16 cellular contexts compared by ENCODE assay signal in the genomic region with DNA sequence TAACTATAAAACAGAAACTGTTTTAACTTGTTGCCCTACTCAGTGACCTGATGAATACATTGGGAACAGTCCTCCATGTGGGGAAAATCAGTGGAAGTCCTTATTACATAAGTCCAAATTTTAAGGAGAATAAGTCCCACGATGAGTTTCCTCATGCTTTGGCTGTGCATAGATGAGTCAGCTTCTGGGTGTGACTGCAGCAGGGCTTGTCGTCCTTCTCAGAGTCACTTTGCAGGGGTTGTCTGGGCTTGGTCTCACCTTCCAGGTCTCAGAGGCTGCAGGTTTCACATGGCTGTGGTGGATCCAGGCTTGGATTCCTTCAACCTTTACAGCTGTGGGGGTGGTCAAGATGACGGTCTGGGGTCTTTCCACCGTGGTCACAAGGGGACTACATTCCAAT.
DNase-seq lines count a peak whose midpoint lies in the region; ATAC-seq, FAIRE-seq and TF ChIP-seq lines count a peak whose summit lies in the region.
"Had no signal": no experiment of that assay in that cellular context is flagged by ENCODE, and none has a peak within 500 bp of the region (broad histone marks: within the 10 kb centered on the region; RNA-seq: fewer than 3 reads in every experiment).

No MANE protein-coding gene starts in this region.

- TF ChIP-seq RAD21 in liver (IDR thresholded peaks at IDR 0.05) = no peak

- intact Hi-C loops in right lobe of liver (cut with DNase I) = no loop called here
- intact Hi-C loops in testis (cut with DNase I; ENCODE audit: low total_unique reads) = no loop called here

- no peak for DNase-seq in right lobe of liver
- DNase-seq in testis = no peak
- no peak for DNase-seq in urothelium cell line (ENCODE audit: low spot score)
- no peak for DNase-seq in right atrium auricular region (ENCODE audit: low spot score)
- no peak for DNase-seq in GM23338 (ENCODE audit: low spot score)
- DNase-seq: ACHN; C1 segment of cervical spinal cord; CD4-positive, alpha-beta T cell; DMS79; GOT3; H9; IMR-90 had no signal

- no peak overlapping the region for H3K4me3 Mint-ChIP-seq in GM23338
- H3K4me3 Mint-ChIP-seq: CD4-positive, alpha-beta T cell; H9 had no signal

- H3K9me2 ChIP-seq in GM23338 (ENCODE audit: insufficient read depth) = no peaks in the 10 kb centered on the region

- H3K27ac ChIP-seq in liver (ENCODE audit: low read depth in 1 of 2, low read length in 2 of 2) (no peak overlapping the region), right lobe of liver (no peak overlapping the region), testis (peak overlapping the region; percentile 51 to 74), right atrium auricular region (no peak overlapping the region), GM23338 (ENCODE audit: low read depth) (no peak overlapping the region)

- ATAC-seq in right lobe of liver (no peak), esophagus mucosa (peak; percentile 88), GM23338 (no peak)
- ATAC-seq: GM12878 had no signal

- peaks cover 9% of the 10 kb centered on the region for H3K27me3 Mint-ChIP-seq in GM23338 (ENCODE audit: insufficient read depth, low read depth, poor library complexity)
- H3K27me3 Mint-ChIP-seq: CD4-positive, alpha-beta T cell had no signal

- no peak for TF ChIP-seq CTCF in liver (IDR thresholded peaks at IDR 0.05; ENCODE audit: low read depth, low read length, missing input control)
- TF ChIP-seq CTCF in right lobe of liver (IDR thresholded peaks at IDR 0.05) = no peak
- TF ChIP-seq CTCF in testis (IDR thresholded peaks at IDR 0.05) = no peak
- TF ChIP-seq CTCF in right atrium auricular region (IDR thresholded peaks at IDR 0.05) = no peak
- TF ChIP-seq CTCF in GM23338 (conservative IDR thresholded peaks at IDR 0.05; ENCODE audit: low read depth in 2 of 2) = no peak

- H4K20me1 ChIP-seq in GM23338 (replicated peaks; ENCODE audit: insufficient read depth) = no peaks in the 10 kb centered on the region

- WGBS in liver = 98% methylated on average over 4 of the region's 4 CpGs
- 100% methylated on average over 1 of the region's 4 CpGs for WGBS in right lobe of liver (ENCODE audit: insufficient coverage, low coverage, low lambda C conversion rate, missing lambda C conversion rate)
- 82 to 91% methylated on average over 4 of the region's 4 CpGs for WGBS in testis, 2 donors

- H3K36me3 ChIP-seq in liver (ENCODE audit: control insufficient read depth in 4 of 4, insufficient read depth in 3 of 4, low read depth in 1 of 4, low read length in 3 of 4) (peaks cover 6 to 34% (median 21%) of the 10 kb centered on the region in 4 donors), right lobe of liver (peaks cover 0 to 3% (median 0%) of the 10 kb centered on the region in 4 donors), testis (ENCODE audit: low read depth, missing control alignments) (peaks cover 4% of the 10 kb centered on the region), right atrium auricular region (peaks cover 17% of the 10 kb centered on the region), GM23338 (ENCODE audit: insufficient read depth) (peaks cover 12% of the 10 kb centered on the region; the same call in 1 of the 2 replicates)

- H3K36me3 Mint-ChIP-seq in GM23338 (ENCODE audit: low read depth) = peaks cover 77% of the 10 kb centered on the region

- H3K4me1 ChIP-seq in liver (ENCODE audit: control insufficient read depth in 4 of 4, insufficient read depth in 4 of 4, low read length in 3 of 4) = no peaks in the 10 kb centered on the region
- H3K4me1 ChIP-seq in right lobe of liver = no peaks in the 10 kb centered on the region
- H3K4me1 ChIP-seq in testis = peaks cover 9% of the 10 kb centered on the region
- peaks cover 0 to 2% of the 10 kb centered on the region in 2 donors for H3K4me1 ChIP-seq in right atrium auricular region
- H3K4me1 ChIP-seq in GM23338 (ENCODE audit: insufficient read depth) = no peaks in the 10 kb centered on the region

- peaks cover 79% of the 10 kb centered on the region for H3K9me3 Mint-ChIP-seq in GM23338

- FAIRE-seq in urothelium cell line (lab: Jason Lieb, UNC) = no peak
- FAIRE-seq: GM18507 had no signal

- H3K27ac Mint-ChIP-seq in GM23338 = no peak overlapping the region
- H3K27ac Mint-ChIP-seq: CD4-positive, alpha-beta T cell; H9 had no signal

- H3K9ac ChIP-seq in liver (ENCODE audit: low read depth in 1 of 2, low read length in 2 of 2) = no peak overlapping the region

- no peak overlapping the region for H2AFZ ChIP-seq in GM23338

- no peaks in the 10 kb centered on the region for H3K4me1 Mint-ChIP-seq in GM23338
- H3K4me1 Mint-ChIP-seq: H9 had no signal

- peaks cover 16 to 32% (median 26%) of the 10 kb centered on the region in 4 donors for H3K9me3 ChIP-seq in liver (ENCODE audit: control insufficient read depth in 4 of 4, low read length in 3 of 4)
- H3K9me3 ChIP-seq in right lobe of liver = peaks cover 0 to 8% (median 2%) of the 10 kb centered on the region in 4 donors
- no peaks in the 10 kb centered on the region for H3K9me3 ChIP-seq in testis
- H3K9me3 ChIP-seq in right atrium auricular region = peaks cover 4 to 46% of the 10 kb centered on the region in 2 donors

- no peak overlapping the region for H3K4me2 ChIP-seq in GM23338

- H3F3A ChIP-seq in GM23338 (replicated peaks; ENCODE audit: low read depth) = no peaks in the 10 kb centered on the region

- H3K4me3 ChIP-seq in liver (ENCODE audit: low read depth in 1 of 3, low read length in 3 of 3) = peak overlapping the region in 2 of 3 donors; percentile 29 to 41
- H3K4me3 ChIP-seq in right lobe of liver = no peak overlapping the region
- H3K4me3 ChIP-seq in testis = no peak overlapping the region
- H3K4me3 ChIP-seq in right atrium auricular region = no peak overlapping the region
- H3K4me3 ChIP-seq in GM23338 = no peak overlapping the region
- H3K4me3 ChIP-seq: GM12878 had no signal

- H3K27me3 ChIP-seq in liver (ENCODE audit: control insufficient read depth in 4 of 4, insufficient read depth in 4 of 4, low read length in 3 of 4) = no peaks in the 10 kb centered on the region
- no peaks in the 10 kb centered on the region for H3K27me3 ChIP-seq in right lobe of liver
- no peaks in the 10 kb centered on the region for H3K27me3 ChIP-seq in testis
- H3K27me3 ChIP-seq in right atrium auricular region = no peaks in the 10 kb centered on the region
- H3K27me3 ChIP-seq in GM23338 (ENCODE audit: insufficient read depth) = no peaks in the 10 kb centered on the region

- no peaks in the 10 kb centered on the region for H3K79me2 ChIP-seq in GM23338 (replicated peaks; ENCODE audit: insufficient read depth)

- no peak for TF ChIP-seq POLR2A in right lobe of liver (IDR thresholded peaks at IDR 0.05)
- TF ChIP-seq POLR2A in testis (IDR thresholded peaks at IDR 0.05) = no peak

TF ChIP-seq in liver, 16 proteins besides CTCF, POLR2A, EP300 and RAD21:
- no peak for TF ChIP-seq SP1 (IDR thresholded peaks at IDR 0.05)
- TF ChIP-seq, protein P1, sequence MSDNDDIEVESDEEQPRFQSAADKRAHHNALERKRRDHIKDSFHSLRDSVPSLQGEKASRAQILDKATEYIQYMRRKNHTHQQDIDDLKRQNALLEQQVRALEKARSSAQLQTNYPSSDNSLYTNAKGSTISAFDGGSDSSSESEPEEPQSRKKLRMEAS (IDR thresholded peaks at IDR 0.05) = no peak
- TF ChIP-seq, protein P2, sequence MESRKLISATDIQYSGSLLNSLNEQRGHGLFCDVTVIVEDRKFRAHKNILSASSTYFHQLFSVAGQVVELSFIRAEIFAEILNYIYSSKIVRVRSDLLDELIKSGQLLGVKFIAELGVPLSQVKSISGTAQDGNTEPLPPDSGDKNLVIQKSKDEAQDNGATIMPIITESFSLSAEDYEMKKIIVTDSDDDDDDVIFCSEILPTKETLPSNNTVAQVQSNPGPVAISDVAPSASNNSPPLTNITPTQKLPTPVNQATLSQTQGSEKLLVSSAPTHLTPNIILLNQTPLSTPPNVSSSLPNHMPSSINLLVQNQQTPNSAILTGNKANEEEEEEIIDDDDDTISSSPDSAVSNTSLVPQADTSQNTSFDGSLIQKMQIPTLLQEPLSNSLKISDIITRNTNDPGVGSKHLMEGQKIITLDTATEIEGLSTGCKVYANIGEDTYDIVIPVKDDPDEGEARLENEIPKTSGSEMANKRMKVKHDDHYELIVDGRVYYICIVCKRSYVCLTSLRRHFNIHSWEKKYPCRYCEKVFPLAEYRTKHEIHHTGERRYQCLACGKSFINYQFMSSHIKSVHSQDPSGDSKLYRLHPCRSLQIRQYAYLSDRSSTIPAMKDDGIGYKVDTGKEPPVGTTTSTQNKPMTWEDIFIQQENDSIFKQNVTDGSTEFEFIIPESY (IDR thresholded peaks at IDR 0.05) = no peak
- no peak for TF ChIP-seq RXRA (IDR thresholded peaks at IDR 0.05)
- TF ChIP-seq EGR1 (IDR thresholded peaks at IDR 0.05; ENCODE audit: low read depth in 2 of 2) = no peak
- TF ChIP-seq HNF4A (conservative IDR thresholded peaks at IDR 0.05) = no peak

TF ChIP-seq in GM23338, 12 proteins besides CTCF, POLR2A, EP300 and RAD21 (continues in another document):
- TF ChIP-seq ZNF331 (CRISPR knock-in tag; IDR thresholded peaks at IDR 0.05; ENCODE audit: low read depth) (no peak), POLR2AphosphoS5 (IDR thresholded peaks at IDR 0.05; ENCODE audit: low read depth) (no peak), ZNF114 (CRISPR knock-in tag; IDR thresholded peaks at IDR 0.05) (no peak), EZH2phosphoT487 (IDR thresholded peaks at IDR 0.05; ENCODE audit: unreplicated experiment) (no peak), CREB1 (CRISPR knock-in tag; IDR thresholded peaks at IDR 0.05; ENCODE audit: low read depth) (no peak), STAT1 (IDR thresholded peaks at IDR 0.05; ENCODE audit: unreplicated experiment) (no peak)
- TF ChIP-seq, protein P3, sequence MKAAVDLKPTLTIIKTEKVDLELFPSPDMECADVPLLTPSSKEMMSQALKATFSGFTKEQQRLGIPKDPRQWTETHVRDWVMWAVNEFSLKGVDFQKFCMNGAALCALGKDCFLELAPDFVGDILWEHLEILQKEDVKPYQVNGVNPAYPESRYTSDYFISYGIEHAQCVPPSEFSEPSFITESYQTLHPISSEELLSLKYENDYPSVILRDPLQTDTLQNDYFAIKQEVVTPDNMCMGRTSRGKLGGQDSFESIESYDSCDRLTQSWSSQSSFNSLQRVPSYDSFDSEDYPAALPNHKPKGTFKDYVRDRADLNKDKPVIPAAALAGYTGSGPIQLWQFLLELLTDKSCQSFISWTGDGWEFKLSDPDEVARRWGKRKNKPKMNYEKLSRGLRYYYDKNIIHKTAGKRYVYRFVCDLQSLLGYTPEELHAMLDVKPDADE (IDR thresholded peaks at IDR 0.05) = no peak

Comparison
In these comparisons a context has a peak if more than half of its experiments do, and no peak if none do; other contexts are left out.
1. H3K4me3 ChIP-seq: peak in liver (2 of 3); none in right lobe of liver (0 of 3), testis (0 of 2), right atrium auricular region (0 of 2) and GM23338 (single experiment).
2. H3K27ac ChIP-seq: peak in testis (2 of 2); none in liver (0 of 2), right lobe of liver (0 of 3), right atrium auricular region (0 of 2) and GM23338 (single experiment).